ENCODE assay signal across 10 cellular contexts in the genomic region with DNA sequence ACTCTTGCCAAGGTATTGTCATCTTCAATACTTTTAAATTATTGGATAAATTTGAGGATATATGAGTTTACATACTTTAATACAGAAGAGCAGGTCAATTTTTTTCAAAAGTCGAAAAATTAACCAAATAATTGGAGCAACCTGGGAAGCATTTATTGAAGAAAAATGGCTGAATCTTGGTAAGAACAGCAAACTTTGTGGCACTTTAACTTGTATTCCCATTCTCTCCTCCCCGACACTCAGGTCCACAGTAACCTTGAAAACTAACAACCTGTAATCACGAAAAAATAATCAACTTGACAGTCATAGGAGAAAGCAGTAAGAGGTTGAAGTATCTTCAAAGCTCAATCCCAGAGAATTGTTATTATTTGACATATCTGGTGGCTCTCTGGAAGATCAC. TPM values are rescaled to one million over a fixed set of nuclear protein-coding genes. Genes with fewer than 3 reads are reported as not detected.
"Had no signal": no experiment of that assay in that cellular context is flagged by ENCODE, and none has a peak within 500 bp of the region (broad histone marks: within the 10 kb centered on the region; RNA-seq: fewer than 3 reads in every experiment).

No MANE protein-coding gene starts in this region.

- H3K4me3 ChIP-seq: GM23338 had no signal

- H3K4me3 Mint-ChIP-seq: GM23338, H9, HFFc6, IgD-negative memory B cell had no signal

- H3K4me1 Mint-ChIP-seq: GM23338, H9, IgD-negative memory B cell had no signal

- DNase-seq: H9, HCEC 1CT, HFFc6, KBM-7 had no signal

- H3K27ac Mint-ChIP-seq: GM23338, H9, HFFc6, IgD-negative memory B cell had no signal

- H3K9me3 Mint-ChIP-seq: GM23338, H9, IgD-negative memory B cell had no signal

- H3K27me3 Mint-ChIP-seq: IgD-negative memory B cell had no signal

- ATAC-seq: GM23338, HepG2 had no signal

- H3K27ac ChIP-seq: HL-60 had no signal

RNA-seq across cellular contexts. Expression of a gene that starts 55.6 kb away (rescaled TPM):
- total RNA-seq: GM23338, H1, H9, HepG2, HT1080 had no signal
- polyA plus RNA-seq: GM23338, H1, HepG2 had no signal
